ENCODE assay signal across 1 cellular context in the genomic region with DNA sequence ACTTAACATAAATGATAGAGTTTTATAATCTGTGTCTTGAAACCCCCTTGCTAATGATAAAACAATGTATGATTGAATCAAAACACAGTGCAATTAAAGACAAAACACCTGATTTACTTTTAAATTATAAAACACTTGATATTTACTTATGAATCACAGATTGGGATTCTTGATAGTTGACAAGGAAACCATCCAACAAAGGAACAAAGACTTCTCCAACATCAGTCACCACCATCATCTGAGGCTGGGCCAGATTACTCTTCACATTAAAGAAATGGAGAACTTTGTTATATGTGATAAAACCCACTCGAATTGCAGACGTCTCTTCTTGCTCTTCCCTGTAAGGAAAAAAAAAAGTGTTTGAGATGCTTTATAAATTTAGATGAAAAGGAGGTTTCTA.
TF ChIP-seq lines count a peak whose summit lies in the region.

No MANE protein-coding gene starts in this region.

TF ChIP-seq in SK-N-SH treated with all-trans-retinoic acid at 6 μM for 48 hours, 23 proteins besides CTCF, POLR2A, EP300 and RAD21 (continued from another document):
- TF ChIP-seq, protein P1, sequence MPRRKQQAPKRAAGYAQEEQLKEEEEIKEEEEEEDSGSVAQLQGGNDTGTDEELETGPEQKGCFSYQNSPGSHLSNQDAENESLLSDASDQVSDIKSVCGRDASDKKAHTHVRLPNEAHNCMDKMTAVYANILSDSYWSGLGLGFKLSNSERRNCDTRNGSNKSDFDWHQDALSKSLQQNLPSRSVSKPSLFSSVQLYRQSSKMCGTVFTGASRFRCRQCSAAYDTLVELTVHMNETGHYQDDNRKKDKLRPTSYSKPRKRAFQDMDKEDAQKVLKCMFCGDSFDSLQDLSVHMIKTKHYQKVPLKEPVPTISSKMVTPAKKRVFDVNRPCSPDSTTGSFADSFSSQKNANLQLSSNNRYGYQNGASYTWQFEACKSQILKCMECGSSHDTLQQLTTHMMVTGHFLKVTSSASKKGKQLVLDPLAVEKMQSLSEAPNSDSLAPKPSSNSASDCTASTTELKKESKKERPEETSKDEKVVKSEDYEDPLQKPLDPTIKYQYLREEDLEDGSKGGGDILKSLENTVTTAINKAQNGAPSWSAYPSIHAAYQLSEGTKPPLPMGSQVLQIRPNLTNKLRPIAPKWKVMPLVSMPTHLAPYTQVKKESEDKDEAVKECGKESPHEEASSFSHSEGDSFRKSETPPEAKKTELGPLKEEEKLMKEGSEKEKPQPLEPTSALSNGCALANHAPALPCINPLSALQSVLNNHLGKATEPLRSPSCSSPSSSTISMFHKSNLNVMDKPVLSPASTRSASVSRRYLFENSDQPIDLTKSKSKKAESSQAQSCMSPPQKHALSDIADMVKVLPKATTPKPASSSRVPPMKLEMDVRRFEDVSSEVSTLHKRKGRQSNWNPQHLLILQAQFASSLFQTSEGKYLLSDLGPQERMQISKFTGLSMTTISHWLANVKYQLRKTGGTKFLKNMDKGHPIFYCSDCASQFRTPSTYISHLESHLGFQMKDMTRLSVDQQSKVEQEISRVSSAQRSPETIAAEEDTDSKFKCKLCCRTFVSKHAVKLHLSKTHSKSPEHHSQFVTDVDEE (CRISPR knock-in tag; IDR thresholded peaks at IDR 0.05) = no peak
- no peak for TF ChIP-seq TOX (CRISPR knock-in tag; IDR thresholded peaks at IDR 0.05; ENCODE audit: borderline replicate concordance)
- TF ChIP-seq ZFP3 (CRISPR knock-in tag; IDR thresholded peaks at IDR 0.05) = no peak
- no peak for TF ChIP-seq ZNF565 (CRISPR knock-in tag; conservative IDR thresholded peaks at IDR 0.05; ENCODE audit: low read depth)
- TF ChIP-seq, protein P2, sequence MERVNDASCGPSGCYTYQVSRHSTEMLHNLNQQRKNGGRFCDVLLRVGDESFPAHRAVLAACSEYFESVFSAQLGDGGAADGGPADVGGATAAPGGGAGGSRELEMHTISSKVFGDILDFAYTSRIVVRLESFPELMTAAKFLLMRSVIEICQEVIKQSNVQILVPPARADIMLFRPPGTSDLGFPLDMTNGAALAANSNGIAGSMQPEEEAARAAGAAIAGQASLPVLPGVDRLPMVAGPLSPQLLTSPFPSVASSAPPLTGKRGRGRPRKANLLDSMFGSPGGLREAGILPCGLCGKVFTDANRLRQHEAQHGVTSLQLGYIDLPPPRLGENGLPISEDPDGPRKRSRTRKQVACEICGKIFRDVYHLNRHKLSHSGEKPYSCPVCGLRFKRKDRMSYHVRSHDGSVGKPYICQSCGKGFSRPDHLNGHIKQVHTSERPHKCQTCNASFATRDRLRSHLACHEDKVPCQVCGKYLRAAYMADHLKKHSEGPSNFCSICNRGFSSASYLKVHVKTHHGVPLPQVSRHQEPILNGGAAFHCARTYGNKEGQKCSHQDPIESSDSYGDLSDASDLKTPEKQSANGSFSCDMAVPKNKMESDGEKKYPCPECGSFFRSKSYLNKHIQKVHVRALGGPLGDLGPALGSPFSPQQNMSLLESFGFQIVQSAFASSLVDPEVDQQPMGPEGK (CRISPR knock-in tag; IDR thresholded peaks at IDR 0.05; ENCODE audit: borderline replicate concordance) = no peak
- no peak for TF ChIP-seq ARNTL (CRISPR knock-in tag; IDR thresholded peaks at IDR 0.05; ENCODE audit: borderline replicate concordance, low read depth)
- no peak for TF ChIP-seq BACH2 (CRISPR knock-in tag; IDR thresholded peaks at IDR 0.05; ENCODE audit: borderline replicate concordance)
- TF ChIP-seq ZNF8 (CRISPR knock-in tag; IDR thresholded peaks at IDR 0.05) = no peak
- no peak for TF ChIP-seq ISL1 (CRISPR knock-in tag; IDR thresholded peaks at IDR 0.05)
- no peak for TF ChIP-seq GLIS3 (CRISPR knock-in tag; IDR thresholded peaks at IDR 0.05)
- no peak for TF ChIP-seq CSDC2 (CRISPR knock-in tag; IDR thresholded peaks at IDR 0.05)
